Comparison of ENCODE assay signal across 8 cellular contexts in the genomic region with DNA sequence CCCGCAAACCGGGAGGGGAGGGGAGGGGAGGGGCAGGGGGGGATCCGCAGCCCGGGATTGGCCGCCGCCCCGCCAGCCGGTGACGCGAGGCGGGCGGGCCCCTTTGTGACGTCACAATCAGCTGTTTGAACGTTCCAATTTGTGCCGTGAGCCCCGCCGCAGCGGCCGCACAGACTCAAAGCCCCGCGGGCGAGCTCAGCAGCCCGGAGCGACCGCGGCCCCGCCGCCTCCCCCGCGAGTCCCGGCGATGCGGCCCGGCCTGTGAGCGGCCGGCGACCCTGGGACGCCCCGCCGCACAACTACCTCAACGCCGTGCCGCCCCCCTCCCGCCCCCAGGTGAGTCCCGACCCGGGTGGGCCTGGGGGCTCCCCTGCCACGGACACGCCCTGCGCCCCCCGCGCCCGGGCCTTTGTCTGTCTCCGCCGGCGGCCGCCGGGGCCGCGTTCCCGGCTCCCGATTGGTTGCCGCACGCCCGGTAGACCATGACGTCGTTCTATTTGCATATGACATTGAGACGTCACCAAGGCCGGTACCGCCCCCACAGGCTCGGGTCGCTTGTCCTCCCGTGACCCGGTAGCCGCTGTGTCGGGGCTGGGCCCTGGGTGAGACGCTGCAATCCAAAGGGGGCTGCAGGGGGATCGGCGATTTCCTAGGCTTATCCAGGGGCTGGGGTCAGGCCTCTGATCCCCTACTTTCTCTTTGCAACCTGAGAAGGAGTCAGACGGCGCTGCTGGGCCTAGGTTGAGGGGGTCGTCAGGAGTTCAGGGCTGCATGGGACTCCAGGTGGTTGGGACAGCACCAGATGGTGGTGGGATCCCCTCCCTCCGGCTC. TPM values are rescaled to one million over a fixed set of nuclear protein-coding genes. Genes with fewer than 3 reads are reported as not detected.
DNase-seq lines count a peak whose midpoint lies in the region; ATAC-seq and TF ChIP-seq lines count a peak whose summit lies in the region.

A gene with protein sequence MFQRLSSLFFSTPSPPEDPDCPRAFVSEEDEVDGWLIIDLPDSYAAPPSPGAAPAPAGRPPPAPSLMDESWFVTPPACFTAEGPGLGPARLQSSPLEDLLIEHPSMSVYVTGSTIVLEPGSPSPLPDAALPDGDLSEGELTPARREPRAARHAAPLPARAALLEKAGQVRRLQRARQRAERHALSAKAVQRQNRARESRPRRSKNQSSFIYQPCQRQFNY (plus strand): TSS at position 168 of the 831 bp plus-strand sequence. CDS start 4,396 bp downstream, outside the sequence.

- peak within 1 kb of the TSS; percentile 98 to 100 (median 100) for H3K27ac ChIP-seq in heart right ventricle

- H3K9me3 ChIP-seq in heart right ventricle: no peaks in the 10 kb centered on the region

- WGBS in heart right ventricle, 2 donors: 0 to 1% methylated on average over 64 to 81 of the region's 82 CpGs

- H3K4me1 ChIP-seq in heart right ventricle: peaks cover 5 to 53% (median 43%) of the 10 kb centered on the region in 9 donors

- H3K36me3 ChIP-seq in heart right ventricle: no peaks in the 10 kb centered on the region

- peaks cover 34% of the 10 kb centered on the region for H3K4me1 Mint-ChIP-seq in T-helper 1 cell treated with Interleukin-12 subunit alpha and Interleukin-12 subunit beta and Interleukin-4 antibody, amounts not matched to agents 30 μg/mL and 1 μg/mL, for 36 hours (ENCODE audit: low read depth)
- H3K4me1 Mint-ChIP-seq in type B pancreatic cell (ENCODE audit: unreplicated experiment): peaks cover 45% of the 10 kb centered on the region

- peak; percentile 60 for ATAC-seq in HG02852 (IDR thresholded peaks at IDR 0.05; ENCODE audit: unreplicated experiment)
- ATAC-seq in heart right ventricle: peak; percentile 79 to 88 (median 86)

- H3K36me3 Mint-ChIP-seq in T-helper 1 cell treated with Interleukin-12 subunit alpha and Interleukin-12 subunit beta and Interleukin-4 antibody, amounts not matched to agents 30 μg/mL and 1 μg/mL, for 36 hours (ENCODE audit: low read depth): no peaks in the 10 kb centered on the region
- no peaks in the 10 kb centered on the region for H3K36me3 Mint-ChIP-seq in type B pancreatic cell

- H3K27me3 ChIP-seq in heart right ventricle: no peaks in the 10 kb centered on the region

- DNase-seq in NCI-H1694 treated with DMSO at 0.1 percent for 48 hours (lab: John Stamatoyannopoulos, UW) (peak; percentile 75), amniotic stem cell (lab: John Stamatoyannopoulos, UW) (peak; percentile 76), heart right ventricle (peak; percentile 94 to 96), posterior vena cava (ENCODE audit: low spot score) (peak; percentile 97), type B pancreatic cell (ENCODE audit: extremely low spot score, unreplicated experiment) (peak; percentile 96)

- peaks cover 18% of the 10 kb centered on the region for H3K27me3 Mint-ChIP-seq in T-helper 1 cell treated with Interleukin-12 subunit alpha and Interleukin-12 subunit beta and Interleukin-4 antibody, amounts not matched to agents 30 μg/mL and 1 μg/mL, for 36 hours (ENCODE audit: low read depth)
- peaks cover 7% of the 10 kb centered on the region for H3K27me3 Mint-ChIP-seq in type B pancreatic cell

- peak; percentile 46 for TF ChIP-seq POLR2A in GM10847 (IDR thresholded peaks at IDR 0.05; ENCODE audit: extremely low read depth, insufficient read length)

- H3K27ac Mint-ChIP-seq in T-helper 1 cell treated with Interleukin-12 subunit alpha and Interleukin-12 subunit beta and Interleukin-4 antibody, amounts not matched to agents 30 μg/mL and 1 μg/mL, for 36 hours: peak within 1 kb of the TSS; percentile 96
- H3K27ac Mint-ChIP-seq in type B pancreatic cell: peak within 1 kb of the TSS; percentile 100

- peak within 1 kb of the TSS; percentile 58 to 91 (median 79) for H3K4me3 ChIP-seq in heart right ventricle

- H3K4me3 Mint-ChIP-seq in T-helper 1 cell treated with Interleukin-12 subunit alpha and Interleukin-12 subunit beta and Interleukin-4 antibody, amounts not matched to agents 30 μg/mL and 1 μg/mL, for 36 hours: peak within 1 kb of the TSS; percentile 96
- peak within 1 kb of the TSS; percentile 98 for H3K4me3 Mint-ChIP-seq in type B pancreatic cell

- TF ChIP-seq CTCF in heart right ventricle (IDR thresholded peaks at IDR 0.05): no peak
- TF ChIP-seq CTCF in type B pancreatic cell (conservative IDR thresholded peaks at IDR 0.05): peak; percentile 6

- H3K9me3 Mint-ChIP-seq in T-helper 1 cell treated with Interleukin-12 subunit alpha and Interleukin-12 subunit beta and Interleukin-4 antibody, amounts not matched to agents 30 μg/mL and 1 μg/mL, for 36 hours: no peaks in the 10 kb centered on the region
- H3K9me3 Mint-ChIP-seq in type B pancreatic cell: no peaks in the 10 kb centered on the region

- intact Hi-C loops in heart right ventricle (cut with DNase I) (loop anchor here in 9 of 10 donors (1.0 to 10.0 kb wide), 12 partner anchors 27 to 392 kb away; partner anchors contain the start of genes PIGU (in 2 of the 9) and MAP1LC3A (in 1 of the 9)), posterior vena cava (cut with DNase I) (loop anchor here in 1 of 2 donors (5.0 kb wide), 1 partner anchor 127 kb away; no protein-coding TSS in a partner anchor)

RNA-seq across cellular contexts. Expression of the gene that starts here (rescaled TPM):
- total RNA-seq in heart right ventricle: 100 to 1,000 TPM in 8 of 10 donors, 10 to 100 TPM in 2; 73.4 to 174 (median 136) TPM
- 10 to 100 TPM; 31.7 to 48.8 TPM for polyA plus RNA-seq in heart right ventricle
- 10 to 100 TPM; 34.0 to 44.7 TPM for total RNA-seq in posterior vena cava
- total RNA-seq in type B pancreatic cell (ENCODE audit: low replicate concordance): 39.6 and 60.7 TPM in 2 replicates

Comparison
In these comparisons a context has a peak if more than half of its experiments do, and no peak if none do; other contexts are left out.
1. Peak in every context shown above with its lines: DNase-seq, ATAC-seq, H3K4me3 ChIP-seq and H3K27ac ChIP-seq.